In genomic region chr7:101206665-101207042, GRCh38 we compare ENCODE assay signal across 1 cellular context.
TF ChIP-seq lines count a peak whose summit lies in the region.

No MANE protein-coding gene starts in this region.

TF ChIP-seq in endothelial cell of umbilical vein, 7 proteins besides CTCF, POLR2A, EP300 and RAD21:
- TF ChIP-seq MAX (IDR thresholded peaks at IDR 0.05; ENCODE audit: insufficient read depth, insufficient read length): no peak
- TF ChIP-seq FOS (IDR thresholded peaks at IDR 0.05; ENCODE audit: borderline replicate concordance, insufficient read depth, low read length): no peak
- TF ChIP-seq POLR2AphosphoS5 (IDR thresholded peaks at IDR 0.05; ENCODE audit: insufficient read depth, low read depth, low read length): no peak
- no peak for TF ChIP-seq GATA2 (IDR thresholded peaks at IDR 0.05; ENCODE audit: insufficient read depth, insufficient read length, low read depth, low read length)
- TF ChIP-seq MYC (IDR thresholded peaks at IDR 0.05; ENCODE audit: low read depth, low read length): no peak
- TF ChIP-seq EZH2 (IDR thresholded peaks at IDR 0.05; ENCODE audit: borderline replicate concordance, low read depth, low read length, severe bottlenecking): no peak
- TF ChIP-seq JUN (IDR thresholded peaks at IDR 0.05; ENCODE audit: borderline replicate concordance, insufficient read depth, insufficient read length, low read depth): no peak
